Comparison of ENCODE assay signal across 8 cellular contexts in the genomic region with DNA sequence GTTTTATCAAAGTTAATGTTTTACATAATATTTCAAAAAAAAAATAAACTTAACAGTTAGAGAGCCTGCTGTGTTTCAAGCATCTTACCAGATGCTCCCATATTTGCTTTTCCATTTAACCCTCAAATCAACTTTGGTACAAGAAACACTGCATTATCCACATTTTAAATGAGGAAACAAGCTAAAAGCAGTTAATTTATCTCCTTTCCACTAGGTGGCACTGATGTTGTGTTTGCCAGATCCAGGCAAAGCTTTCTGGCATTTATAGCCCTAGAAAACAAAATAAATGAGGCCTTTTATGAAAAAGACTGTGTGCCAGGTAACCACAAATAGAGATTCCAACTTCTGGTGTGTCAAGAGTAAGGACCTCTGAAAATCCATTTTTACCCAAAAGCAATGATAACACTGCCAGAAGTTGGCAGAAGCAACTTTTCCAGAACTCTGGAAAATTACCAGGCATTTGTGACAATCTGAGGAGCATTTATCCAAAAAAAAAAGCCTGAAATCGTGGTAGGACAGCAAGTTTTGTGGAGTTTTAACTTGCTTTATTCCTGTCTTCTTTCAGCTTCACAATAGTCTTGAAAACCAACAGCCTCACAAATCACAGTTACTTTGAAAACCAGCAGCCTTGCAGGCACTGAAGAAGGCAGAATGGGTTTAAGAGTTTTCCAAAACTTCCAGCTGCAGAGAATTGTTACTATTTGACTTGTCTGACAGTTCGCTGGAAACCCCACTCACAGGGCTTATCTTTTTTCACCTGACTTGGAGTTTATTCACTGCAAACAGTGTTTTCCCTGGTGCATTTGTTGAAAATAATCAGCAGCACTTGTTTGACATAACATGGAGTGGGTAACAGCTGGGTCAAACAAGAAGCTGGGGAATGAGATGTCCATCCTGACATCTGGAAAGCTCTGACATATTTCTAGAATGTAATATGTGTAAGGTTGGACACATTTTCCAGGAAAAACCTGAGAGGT. TPM values are rescaled to one million over a fixed set of nuclear protein-coding genes. Genes with fewer than 3 reads are reported as not detected.
A peak's percentile ranks its signal among the peaks of the same experiment; 100 is the strongest.
DNase-seq lines count a peak whose midpoint lies in the region; FAIRE-seq and TF ChIP-seq lines count a peak whose summit lies in the region.

No MANE protein-coding gene starts in this region.

- intact Hi-C loops in cardiac septum (cut with DNase I): loop anchor here (5.0 kb wide), 1 partner anchor 289 kb away; a partner anchor contains a TSS

- H3K9me3 ChIP-seq in cardiac muscle cell (ENCODE audit: low read depth): no peaks in the 10 kb centered on the region

- no peaks in the 10 kb centered on the region for H3K9me3 Mint-ChIP-seq in progenitor cell of endocrine pancreas (ENCODE audit: low read depth)

- peaks cover 5% of the 10 kb centered on the region for H3K36me3 ChIP-seq in cardiac muscle cell

- H3K27me3 ChIP-seq in cardiac muscle cell: no peaks in the 10 kb centered on the region

- FAIRE-seq in TTC549 (lab: Jason Lieb, UNC): peak; percentile 64

- DNase-seq in cardiac muscle cell (ENCODE audit: low read depth in 1 of 2, low spot score in 1 of 2) (peak; percentile 34 to 72), cardiac septum (ENCODE audit: low spot score) (no peak), NCI-H1092 (lab: John Stamatoyannopoulos, UW) (peak; percentile 3), fibroblast of the conjunctiva (ENCODE audit: low read depth) (peak; percentile 40), progenitor cell of endocrine pancreas (ENCODE audit: low spot score, unreplicated experiment) (no peak), occipital lobe (lab: John Stamatoyannopoulos, UW) (no peak), HuH-7.5 (ENCODE audit: low spot score) (no peak)

- peaks cover 4% of the 10 kb centered on the region for H3K36me3 Mint-ChIP-seq in progenitor cell of endocrine pancreas (ENCODE audit: insufficient read depth)

- no peak overlapping the region for H3K4me3 ChIP-seq in cardiac muscle cell

- peak overlapping the region; percentile 9 for H3K4me3 Mint-ChIP-seq in progenitor cell of endocrine pancreas (ENCODE audit: low read depth)

- TF ChIP-seq CTCF in cardiac muscle cell (IDR thresholded peaks at IDR 0.05; ENCODE audit: low read depth, low read length): peak; percentile 68
- peak; percentile 82 for TF ChIP-seq CTCF in progenitor cell of endocrine pancreas (IDR thresholded peaks at IDR 0.05; ENCODE audit: unreplicated experiment)

- peaks cover 37% of the 10 kb centered on the region for H3K4me1 Mint-ChIP-seq in progenitor cell of endocrine pancreas (ENCODE audit: low read depth)

- H3K27ac Mint-ChIP-seq in progenitor cell of endocrine pancreas: peak overlapping the region; percentile 89

- peaks cover 2% of the 10 kb centered on the region for H3K4me1 ChIP-seq in cardiac muscle cell (ENCODE audit: low read depth)

- H3K27me3 Mint-ChIP-seq in progenitor cell of endocrine pancreas: no peaks in the 10 kb centered on the region

- peak overlapping the region; percentile 76 for H3K27ac ChIP-seq in cardiac muscle cell

RNA-seq across cellular contexts. Expression of a gene that starts 9.2 kb away (rescaled TPM):
- 182 and 209 TPM in 2 replicates for total RNA-seq in cardiac muscle cell
- 613 and 642 TPM in 2 replicates for polyA plus RNA-seq in cardiac muscle cell
- 109 TPM for total RNA-seq in cardiac septum
- 52.5 and 61.3 TPM in 2 replicates for total RNA-seq in progenitor cell of endocrine pancreas
- 10.3 TPM for total RNA-seq in occipital lobe

RNA-seq across cellular contexts. Expression of a gene that starts 10.1 kb away (rescaled TPM):
- total RNA-seq in cardiac muscle cell (54.8 and 60.7 TPM in 2 replicates), cardiac septum (24.8 TPM), progenitor cell of endocrine pancreas (53.5 and 55.4 TPM in 2 replicates), occipital lobe (16.5 TPM)
- 79.8 and 81.5 TPM in 2 replicates for polyA plus RNA-seq in cardiac muscle cell

RNA-seq across cellular contexts. Expression of a gene that starts 22.7 kb away (rescaled TPM):
- 3.1 and 4.9 TPM in 2 replicates for total RNA-seq in cardiac muscle cell
- 3.9 and 4.2 TPM in 2 replicates for polyA plus RNA-seq in cardiac muscle cell
- total RNA-seq in cardiac septum: 2.7 TPM
- 6.6 and 7.5 TPM in 2 replicates for total RNA-seq in progenitor cell of endocrine pancreas
- total RNA-seq in occipital lobe: 9.8 TPM

Comparison
In these comparisons a context has a peak if more than half of its experiments do, and no peak if none do; other contexts are left out.
1. DNase-seq: peak in cardiac muscle cell (2 of 2), NCI-H1092 (single experiment) and fibroblast of the conjunctiva (single experiment); none in cardiac septum (single experiment), progenitor cell of endocrine pancreas (single experiment), occipital lobe (single experiment) and HuH-7.5 (single experiment).